ENCODE assay signal across 1 cellular context in the genomic region with DNA sequence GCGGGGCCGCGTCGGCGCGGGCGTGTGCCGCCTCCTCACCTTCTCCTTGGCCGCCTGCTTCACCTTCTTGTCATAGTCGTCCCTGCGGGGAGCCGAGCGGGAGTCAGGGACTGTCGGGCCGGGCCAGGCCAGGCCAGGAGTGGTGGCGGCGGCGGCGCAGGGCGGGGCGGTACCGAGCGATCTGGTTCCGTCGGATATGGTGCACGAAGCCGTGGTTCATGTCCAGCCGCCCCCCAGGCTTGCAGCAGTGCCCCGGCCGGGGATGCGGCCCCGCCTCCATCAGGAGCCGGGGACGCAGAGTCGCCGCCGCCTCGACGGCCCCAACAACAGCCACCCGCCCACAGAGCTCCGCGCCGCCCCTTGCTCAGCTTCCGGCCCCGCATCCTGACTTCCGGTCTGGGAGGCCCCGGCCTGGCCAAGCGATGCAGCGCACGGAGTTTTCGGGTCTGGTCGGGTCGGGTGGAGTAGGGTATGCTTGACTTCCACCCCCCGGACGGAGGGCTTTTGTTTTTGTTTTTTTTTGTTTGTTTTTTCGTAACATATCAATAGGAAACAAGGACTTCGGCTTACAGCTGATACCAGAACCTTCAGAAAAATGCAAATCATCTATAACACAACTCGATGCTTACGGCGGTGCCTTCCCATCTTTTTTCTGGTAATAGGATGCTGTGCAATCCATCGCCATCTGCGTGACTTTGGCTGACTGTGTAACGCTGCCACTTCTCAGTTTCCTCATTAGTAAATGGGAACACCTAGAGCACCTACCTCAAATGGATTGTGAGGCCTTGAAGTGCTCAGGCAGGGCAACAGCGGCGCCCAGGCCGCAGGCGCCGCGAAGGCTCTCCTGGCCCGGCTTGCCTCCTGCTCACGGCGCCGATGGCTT.
TF ChIP-seq lines count a peak whose summit lies in the region.

A gene with protein sequence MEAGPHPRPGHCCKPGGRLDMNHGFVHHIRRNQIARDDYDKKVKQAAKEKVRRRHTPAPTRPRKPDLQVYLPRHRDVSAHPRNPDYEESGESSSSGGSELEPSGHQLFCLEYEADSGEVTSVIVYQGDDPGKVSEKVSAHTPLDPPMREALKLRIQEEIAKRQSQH (minus strand): TSS at position 362 of the 883 bp plus-strand sequence. CDS start 82 bp downstream, at position 280.

TF ChIP-seq in K562, 482 proteins besides CTCF, POLR2A, EP300 and RAD21 (continued from another document and continues in another):
- TF ChIP-seq SRSF3 (IDR thresholded peaks at IDR 0.05; ENCODE audit: insufficient read depth, low read length) (no peak), POLR2AphosphoS5 (IDR thresholded peaks at IDR 0.05; ENCODE audit: control insufficient read depth, insufficient read depth, low read depth, low read length) (peak; percentile 95), KDM1A (IDR thresholded peaks at IDR 0.05) (no peak), FIP1L1 (IDR thresholded peaks at IDR 0.05; ENCODE audit: low read depth, low read length, poor library complexity, severe bottlenecking) (peak; percentile 90), NFXL1 (CRISPR knock-in tag; IDR thresholded peaks at IDR 0.05) (no peak), SUPT5H (IDR thresholded peaks at IDR 0.05) (peak; percentile 94), FOXK2 (conservative IDR thresholded peaks at IDR 0.05 in 1 of 2, IDR thresholded peaks at IDR 0.05 in 1 of 2; ENCODE audit: low read depth in 2 of 2) (peak; percentile 42 to 45; a peak in 2 of 4 replicates), RBM25 (IDR thresholded peaks at IDR 0.05; ENCODE audit: low read depth, low read length, severe bottlenecking) (no peak), KHSRP (IDR thresholded peaks at IDR 0.05) (no peak), NCOR1 (IDR thresholded peaks at IDR 0.05) (no peak), KDM4B (IDR thresholded peaks at IDR 0.05; ENCODE audit: borderline replicate concordance in 2 of 2, low read depth in 1 of 2) (peak in 1 of 2 experiments; percentile 89; a peak in 1 of 4 replicates), RBBP5 (IDR thresholded peaks at IDR 0.05; ENCODE audit: borderline replicate concordance, insufficient read depth, low read length, poor library complexity, severe bottlenecking) (peak; percentile 92), LARP7 (IDR thresholded peaks at IDR 0.05) (no peak; the same call in 1 of the 2 replicates), FOXK1 (CRISPR knock-in tag; IDR thresholded peaks at IDR 0.05; ENCODE audit: borderline replicate concordance) (no peak), ZNF324 (CRISPR knock-in tag; IDR thresholded peaks at IDR 0.05) (no peak), MAFF (IDR thresholded peaks at IDR 0.05; ENCODE audit: low read length) (no peak), TRIM28 (IDR thresholded peaks at IDR 0.05) (0 out of 2 replicates have a peak, but pooled peaks have one; percentile 17), HLTF (IDR thresholded peaks at IDR 0.05) (no peak; the same call in 1 of the 2 replicates), CEBPG (CRISPR knock-in tag; IDR thresholded peaks at IDR 0.05) (no peak), CEBPG (tag; conservative IDR thresholded peaks at IDR 0.05 in 1 of 2, IDR thresholded peaks at IDR 0.05 in 1 of 2) (no peak), TAF15 (IDR thresholded peaks at IDR 0.05; ENCODE audit: low read depth, low read length) (no peak), RUNX1 (IDR thresholded peaks at IDR 0.05; ENCODE audit: low read depth) (no peak), ILF3 (IDR thresholded peaks at IDR 0.05; ENCODE audit: borderline replicate concordance) (no peak; the same call in 1 of the 2 replicates), FOXA3 (CRISPR knock-in tag; conservative IDR thresholded peaks at IDR 0.05 in 1 of 2, IDR thresholded peaks at IDR 0.05 in 1 of 2) (no peak), ZNF41 (CRISPR knock-in tag; conservative IDR thresholded peaks at IDR 0.05) (no peak), ATF1 (CRISPR knock-in tag; IDR thresholded peaks at IDR 0.05) (no peak), ATF1 (tag; IDR thresholded peaks at IDR 0.05) (peak; percentile 45), ZFX (CRISPR knock-in tag; IDR thresholded peaks at IDR 0.05) (peak; percentile 93), JUNB (CRISPR knock-in tag; conservative IDR thresholded peaks at IDR 0.05) (no peak), TRIM24 (IDR thresholded peaks at IDR 0.05) (peak in 1 of 2 experiments; percentile 39; a peak in 1 of 4 replicates), KLF6 (CRISPR knock-in tag; IDR thresholded peaks at IDR 0.05; ENCODE audit: borderline replicate concordance) (no peak), ZKSCAN3 (CRISPR knock-in tag; IDR thresholded peaks at IDR 0.05) (no peak), CBX1 (IDR thresholded peaks at IDR 0.05; ENCODE audit: low read depth) (peak; percentile 66; the same call in 1 of the 2 replicates), NR2C2 (CRISPR knock-in tag; IDR thresholded peaks at IDR 0.05) (no peak), NR2C2 (tag; IDR thresholded peaks at IDR 0.05) (no peak), CREM (IDR thresholded peaks at IDR 0.05; ENCODE audit: low read depth) (peak; percentile 51), ZNF121 (CRISPR knock-in tag; conservative IDR thresholded peaks at IDR 0.05) (no peak), NR4A1 (CRISPR knock-in tag; IDR thresholded peaks at IDR 0.05) (no peak), NR4A1 (tag; IDR thresholded peaks at IDR 0.05) (no peak), YBX1 (IDR thresholded peaks at IDR 0.05) (no peak), ZNF316 (IDR thresholded peaks at IDR 0.05) (peak; percentile 35; the same call in 1 of the 2 replicates), ZNF197 (CRISPR knock-in tag; IDR thresholded peaks at IDR 0.05; ENCODE audit: low read depth) (0 out of 2 replicates have a peak, but pooled peaks have one; percentile 48)
- TF ChIP-seq, protein P1, sequence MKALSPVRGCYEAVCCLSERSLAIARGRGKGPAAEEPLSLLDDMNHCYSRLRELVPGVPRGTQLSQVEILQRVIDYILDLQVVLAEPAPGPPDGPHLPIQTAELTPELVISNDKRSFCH (CRISPR knock-in tag; IDR thresholded peaks at IDR 0.05): no peak
- TF ChIP-seq, protein P1 (tag; IDR thresholded peaks at IDR 0.05): no peak
- TF ChIP-seq, protein P2, sequence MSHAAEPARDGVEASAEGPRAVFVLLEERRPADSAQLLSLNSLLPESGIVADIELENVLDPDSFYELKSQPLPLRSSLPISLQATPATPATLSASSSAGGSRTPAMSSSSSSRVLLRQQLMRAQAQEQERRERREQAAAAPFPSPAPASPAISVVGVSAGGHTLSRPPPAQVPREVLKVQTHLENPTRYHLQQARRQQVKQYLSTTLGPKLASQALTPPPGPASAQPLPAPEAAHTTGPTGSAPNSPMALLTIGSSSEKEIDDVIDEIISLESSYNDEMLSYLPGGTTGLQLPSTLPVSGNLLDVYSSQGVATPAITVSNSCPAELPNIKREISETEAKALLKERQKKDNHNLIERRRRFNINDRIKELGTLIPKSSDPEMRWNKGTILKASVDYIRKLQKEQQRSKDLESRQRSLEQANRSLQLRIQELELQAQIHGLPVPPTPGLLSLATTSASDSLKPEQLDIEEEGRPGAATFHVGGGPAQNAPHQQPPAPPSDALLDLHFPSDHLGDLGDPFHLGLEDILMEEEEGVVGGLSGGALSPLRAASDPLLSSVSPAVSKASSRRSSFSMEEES (CRISPR knock-in tag; IDR thresholded peaks at IDR 0.05): no peak
- TF ChIP-seq, protein P3, sequence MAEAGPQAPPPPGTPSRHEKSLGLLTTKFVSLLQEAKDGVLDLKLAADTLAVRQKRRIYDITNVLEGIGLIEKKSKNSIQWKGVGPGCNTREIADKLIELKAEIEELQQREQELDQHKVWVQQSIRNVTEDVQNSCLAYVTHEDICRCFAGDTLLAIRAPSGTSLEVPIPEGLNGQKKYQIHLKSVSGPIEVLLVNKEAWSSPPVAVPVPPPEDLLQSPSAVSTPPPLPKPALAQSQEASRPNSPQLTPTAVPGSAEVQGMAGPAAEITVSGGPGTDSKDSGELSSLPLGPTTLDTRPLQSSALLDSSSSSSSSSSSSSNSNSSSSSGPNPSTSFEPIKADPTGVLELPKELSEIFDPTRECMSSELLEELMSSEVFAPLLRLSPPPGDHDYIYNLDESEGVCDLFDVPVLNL (CRISPR knock-in tag; IDR thresholded peaks at IDR 0.05; ENCODE audit: low read depth): 0 out of 2 replicates have a peak, but pooled peaks have one; percentile 41
- TF ChIP-seq, protein P4, sequence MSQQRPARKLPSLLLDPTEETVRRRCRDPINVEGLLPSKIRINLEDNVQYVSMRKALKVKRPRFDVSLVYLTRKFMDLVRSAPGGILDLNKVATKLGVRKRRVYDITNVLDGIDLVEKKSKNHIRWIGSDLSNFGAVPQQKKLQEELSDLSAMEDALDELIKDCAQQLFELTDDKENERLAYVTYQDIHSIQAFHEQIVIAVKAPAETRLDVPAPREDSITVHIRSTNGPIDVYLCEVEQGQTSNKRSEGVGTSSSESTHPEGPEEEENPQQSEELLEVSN (IDR thresholded peaks at IDR 0.05; ENCODE audit: borderline replicate concordance in 1 of 2, extremely low read depth in 1 of 2, insufficient read depth in 1 of 2, insufficient read length in 1 of 2, low read depth in 1 of 2, low read length in 1 of 2, poor library complexity in 1 of 2, severe bottlenecking in 1 of 2): peak; percentile 89 to 91
- TF ChIP-seq, protein P5, sequence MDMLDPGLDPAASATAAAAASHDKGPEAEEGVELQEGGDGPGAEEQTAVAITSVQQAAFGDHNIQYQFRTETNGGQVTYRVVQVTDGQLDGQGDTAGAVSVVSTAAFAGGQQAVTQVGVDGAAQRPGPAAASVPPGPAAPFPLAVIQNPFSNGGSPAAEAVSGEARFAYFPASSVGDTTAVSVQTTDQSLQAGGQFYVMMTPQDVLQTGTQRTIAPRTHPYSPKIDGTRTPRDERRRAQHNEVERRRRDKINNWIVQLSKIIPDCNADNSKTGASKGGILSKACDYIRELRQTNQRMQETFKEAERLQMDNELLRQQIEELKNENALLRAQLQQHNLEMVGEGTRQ (CRISPR knock-in tag; IDR thresholded peaks at IDR 0.05): no peak
- TF ChIP-seq, protein P6, sequence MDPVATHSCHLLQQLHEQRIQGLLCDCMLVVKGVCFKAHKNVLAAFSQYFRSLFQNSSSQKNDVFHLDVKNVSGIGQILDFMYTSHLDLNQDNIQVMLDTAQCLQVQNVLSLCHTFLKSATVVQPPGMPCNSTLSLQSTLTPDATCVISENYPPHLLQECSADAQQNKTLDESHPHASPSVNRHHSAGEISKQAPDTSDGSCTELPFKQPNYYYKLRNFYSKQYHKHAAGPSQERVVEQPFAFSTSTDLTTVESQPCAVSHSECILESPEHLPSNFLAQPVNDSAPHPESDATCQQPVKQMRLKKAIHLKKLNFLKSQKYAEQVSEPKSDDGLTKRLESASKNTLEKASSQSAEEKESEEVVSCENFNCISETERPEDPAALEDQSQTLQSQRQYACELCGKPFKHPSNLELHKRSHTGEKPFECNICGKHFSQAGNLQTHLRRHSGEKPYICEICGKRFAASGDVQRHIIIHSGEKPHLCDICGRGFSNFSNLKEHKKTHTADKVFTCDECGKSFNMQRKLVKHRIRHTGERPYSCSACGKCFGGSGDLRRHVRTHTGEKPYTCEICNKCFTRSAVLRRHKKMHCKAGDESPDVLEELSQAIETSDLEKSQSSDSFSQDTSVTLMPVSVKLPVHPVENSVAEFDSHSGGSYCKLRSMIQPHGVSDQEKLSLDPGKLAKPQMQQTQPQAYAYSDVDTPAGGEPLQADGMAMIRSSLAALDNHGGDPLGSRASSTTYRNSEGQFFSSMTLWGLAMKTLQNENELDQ (CRISPR knock-in tag; IDR thresholded peaks at IDR 0.05; ENCODE audit: borderline replicate concordance): no peak
- TF ChIP-seq, protein P7, sequence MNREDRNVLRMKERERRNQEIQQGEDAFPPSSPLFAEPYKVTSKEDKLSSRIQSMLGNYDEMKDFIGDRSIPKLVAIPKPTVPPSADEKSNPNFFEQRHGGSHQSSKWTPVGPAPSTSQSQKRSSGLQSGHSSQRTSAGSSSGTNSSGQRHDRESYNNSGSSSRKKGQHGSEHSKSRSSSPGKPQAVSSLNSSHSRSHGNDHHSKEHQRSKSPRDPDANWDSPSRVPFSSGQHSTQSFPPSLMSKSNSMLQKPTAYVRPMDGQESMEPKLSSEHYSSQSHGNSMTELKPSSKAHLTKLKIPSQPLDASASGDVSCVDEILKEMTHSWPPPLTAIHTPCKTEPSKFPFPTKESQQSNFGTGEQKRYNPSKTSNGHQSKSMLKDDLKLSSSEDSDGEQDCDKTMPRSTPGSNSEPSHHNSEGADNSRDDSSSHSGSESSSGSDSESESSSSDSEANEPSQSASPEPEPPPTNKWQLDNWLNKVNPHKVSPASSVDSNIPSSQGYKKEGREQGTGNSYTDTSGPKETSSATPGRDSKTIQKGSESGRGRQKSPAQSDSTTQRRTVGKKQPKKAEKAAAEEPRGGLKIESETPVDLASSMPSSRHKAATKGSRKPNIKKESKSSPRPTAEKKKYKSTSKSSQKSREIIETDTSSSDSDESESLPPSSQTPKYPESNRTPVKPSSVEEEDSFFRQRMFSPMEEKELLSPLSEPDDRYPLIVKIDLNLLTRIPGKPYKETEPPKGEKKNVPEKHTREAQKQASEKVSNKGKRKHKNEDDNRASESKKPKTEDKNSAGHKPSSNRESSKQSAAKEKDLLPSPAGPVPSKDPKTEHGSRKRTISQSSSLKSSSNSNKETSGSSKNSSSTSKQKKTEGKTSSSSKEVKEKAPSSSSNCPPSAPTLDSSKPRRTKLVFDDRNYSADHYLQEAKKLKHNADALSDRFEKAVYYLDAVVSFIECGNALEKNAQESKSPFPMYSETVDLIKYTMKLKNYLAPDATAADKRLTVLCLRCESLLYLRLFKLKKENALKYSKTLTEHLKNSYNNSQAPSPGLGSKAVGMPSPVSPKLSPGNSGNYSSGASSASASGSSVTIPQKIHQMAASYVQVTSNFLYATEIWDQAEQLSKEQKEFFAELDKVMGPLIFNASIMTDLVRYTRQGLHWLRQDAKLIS (CRISPR knock-in tag; IDR thresholded peaks at IDR 0.05): no peak
- TF ChIP-seq, protein P8, sequence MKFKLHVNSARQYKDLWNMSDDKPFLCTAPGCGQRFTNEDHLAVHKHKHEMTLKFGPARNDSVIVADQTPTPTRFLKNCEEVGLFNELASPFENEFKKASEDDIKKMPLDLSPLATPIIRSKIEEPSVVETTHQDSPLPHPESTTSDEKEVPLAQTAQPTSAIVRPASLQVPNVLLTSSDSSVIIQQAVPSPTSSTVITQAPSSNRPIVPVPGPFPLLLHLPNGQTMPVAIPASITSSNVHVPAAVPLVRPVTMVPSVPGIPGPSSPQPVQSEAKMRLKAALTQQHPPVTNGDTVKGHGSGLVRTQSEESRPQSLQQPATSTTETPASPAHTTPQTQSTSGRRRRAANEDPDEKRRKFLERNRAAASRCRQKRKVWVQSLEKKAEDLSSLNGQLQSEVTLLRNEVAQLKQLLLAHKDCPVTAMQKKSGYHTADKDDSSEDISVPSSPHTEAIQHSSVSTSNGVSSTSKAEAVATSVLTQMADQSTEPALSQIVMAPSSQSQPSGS (CRISPR knock-in tag; IDR thresholded peaks at IDR 0.05): no peak
- TF ChIP-seq, protein P9, sequence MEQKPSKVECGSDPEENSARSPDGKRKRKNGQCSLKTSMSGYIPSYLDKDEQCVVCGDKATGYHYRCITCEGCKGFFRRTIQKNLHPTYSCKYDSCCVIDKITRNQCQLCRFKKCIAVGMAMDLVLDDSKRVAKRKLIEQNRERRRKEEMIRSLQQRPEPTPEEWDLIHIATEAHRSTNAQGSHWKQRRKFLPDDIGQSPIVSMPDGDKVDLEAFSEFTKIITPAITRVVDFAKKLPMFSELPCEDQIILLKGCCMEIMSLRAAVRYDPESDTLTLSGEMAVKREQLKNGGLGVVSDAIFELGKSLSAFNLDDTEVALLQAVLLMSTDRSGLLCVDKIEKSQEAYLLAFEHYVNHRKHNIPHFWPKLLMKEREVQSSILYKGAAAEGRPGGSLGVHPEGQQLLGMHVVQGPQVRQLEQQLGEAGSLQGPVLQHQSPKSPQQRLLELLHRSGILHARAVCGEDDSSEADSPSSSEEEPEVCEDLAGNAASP (IDR thresholded peaks at IDR 0.05): no peak
